ENCODE assay signal across 16 cellular contexts in the genomic region with DNA sequence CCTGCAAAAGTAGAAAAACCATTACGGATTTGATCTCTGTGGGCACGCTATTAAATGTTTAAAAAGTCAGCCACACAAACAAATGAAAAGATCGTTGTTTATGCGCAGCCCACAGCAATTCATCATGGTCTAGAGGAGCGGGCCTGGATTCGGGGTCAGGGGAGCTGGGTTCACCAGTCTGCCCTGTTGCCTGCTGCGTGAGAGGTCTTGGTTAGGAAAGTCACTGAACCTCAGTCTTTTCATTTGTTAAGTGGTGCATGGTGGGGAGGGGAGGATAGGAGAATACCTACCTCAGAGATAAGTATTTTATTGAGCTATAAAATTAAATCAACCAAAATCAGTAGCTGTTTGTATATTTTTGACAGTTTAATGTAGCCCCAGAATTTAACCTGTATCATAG. TPM values are rescaled to one million over a fixed set of nuclear protein-coding genes. Genes with fewer than 3 reads are reported as not detected.
DNase-seq lines count a peak whose midpoint lies in the region; ATAC-seq and TF ChIP-seq lines count a peak whose summit lies in the region.
"Had no signal": no experiment of that assay in that cellular context is flagged by ENCODE, and none has a peak within 500 bp of the region (broad histone marks: within the 10 kb centered on the region; RNA-seq: fewer than 3 reads in every experiment).

No MANE protein-coding gene starts in this region.

- H3K4me1 Mint-ChIP-seq in GM23338: peaks cover 41% of the 10 kb centered on the region

- peak overlapping the region; percentile 23; the same call in 1 of the 2 replicates for H3K4me3 ChIP-seq in GM23338
- H3K4me3 ChIP-seq in HEK293 (ENCODE audit: low read depth, low read length): no peak overlapping the region
- H3K4me3 ChIP-seq in ectodermal cell (ENCODE audit: insufficient read depth, low read depth, low read length): no peak overlapping the region
- no peak overlapping the region for H3K4me3 ChIP-seq in PC-9
- no peak overlapping the region for H3K4me3 ChIP-seq in heart left ventricle
- H3K4me3 ChIP-seq: BLaER1 had no signal

- peak overlapping the region; percentile 64 for H3K4me2 ChIP-seq in GM23338
- no peak overlapping the region for H3K4me2 ChIP-seq in PC-9
- H3K4me2 ChIP-seq: BLaER1, SK-N-SH had no signal

- no peaks in the 10 kb centered on the region for H3K9me3 Mint-ChIP-seq in GM23338
- H3K9me3 Mint-ChIP-seq: CD8-positive, alpha-beta T cell had no signal

- H3K4me3 Mint-ChIP-seq in GM23338: peak overlapping the region; percentile 14; the same call in 1 of the 3 replicates
- H3K4me3 Mint-ChIP-seq: CD8-positive, alpha-beta T cell had no signal

- TF ChIP-seq CTCF in GM23338 (conservative IDR thresholded peaks at IDR 0.05; ENCODE audit: low read depth in 2 of 2) (no peak), HEK293 (tag by site-specific recombination; IDR thresholded peaks at IDR 0.05) (no peak), PC-9 (conservative IDR thresholded peaks at IDR 0.05) (no peak), heart left ventricle (IDR thresholded peaks at IDR 0.05) (no peak)

- CTCF ChIA-PET in HEK293 (lab: Yijun Ruan, JAX) (interaction anchor here (0.6 to 1.3 kb wide), 2 partner anchors 11 to 1812 kb away, joined by 3 to 7 read pairs; no protein-coding TSS in a partner anchor), PC-9 (lab: Charles Lee) (no interaction called here)

- WGBS in ectodermal cell, 2 experiments: 61 to 62% methylated on average over 7 of the region's 7 CpGs
- 91 to 95% (median 94%) methylated on average over 7 of the region's 7 CpGs for whole genome bisulfite sequencing in heart left ventricle, 4 donors

- H3K9me3 ChIP-seq in HEK293 (ENCODE audit: control insufficient read depth, insufficient read depth, low read depth, low read length) (no peaks in the 10 kb centered on the region), ectodermal cell (ENCODE audit: control insufficient read depth, low read length) (no peaks in the 10 kb centered on the region), PC-9 (ENCODE audit: insufficient read depth, low read depth) (no peaks in the 10 kb centered on the region; the same call in 1 of the 2 replicates), heart left ventricle (no peaks in the 10 kb centered on the region)
- H3K9me3 ChIP-seq: BLaER1, SK-N-SH had no signal

- intact Hi-C loops in PC-9 (cut with micrococcal nuclease; ENCODE audit: unreplicated experiment): no loop called here
- intact Hi-C loops in heart left ventricle (cut with DNase I): no loop called here

- no peaks in the 10 kb centered on the region for H3K36me3 Mint-ChIP-seq in GM23338 (ENCODE audit: low read depth)
- H3K36me3 Mint-ChIP-seq: CD8-positive, alpha-beta T cell had no signal

- H4K20me1 ChIP-seq in GM23338 (replicated peaks; ENCODE audit: insufficient read depth): no peaks in the 10 kb centered on the region
- H4K20me1 ChIP-seq in PC-9 (ENCODE audit: insufficient read depth): no peaks in the 10 kb centered on the region
- H4K20me1 ChIP-seq: BLaER1 had no signal

- no peak for TF ChIP-seq POLR2A in heart left ventricle (IDR thresholded peaks at IDR 0.05)

- H2AFZ ChIP-seq in GM23338: peak overlapping the region; percentile 61
- no peak overlapping the region for H2AFZ ChIP-seq in PC-9

- ATAC-seq in GM23338 (peak; percentile 95), heart left ventricle (no peak), GM21526 (IDR thresholded peaks at IDR 0.05; ENCODE audit: low FRiP score, unreplicated experiment) (no peak)
- ATAC-seq: CD8-positive, alpha-beta T cell had no signal

- BruUV-seq in PC-9 (replicated peaks; lab: Mats Ljungman, UMichigan): no TSS peak

- H3K79me2 ChIP-seq in GM23338 (replicated peaks; ENCODE audit: insufficient read depth) (no peaks in the 10 kb centered on the region), PC-9 (ENCODE audit: low read depth) (no peaks in the 10 kb centered on the region)

- no peaks in the 10 kb centered on the region for H3K36me3 ChIP-seq in GM23338 (ENCODE audit: insufficient read depth)
- no peaks in the 10 kb centered on the region for H3K36me3 ChIP-seq in HEK293 (ENCODE audit: control insufficient read depth in 2 of 2, insufficient read depth in 1 of 2, low read length in 2 of 2)
- no peaks in the 10 kb centered on the region for H3K36me3 ChIP-seq in ectodermal cell (ENCODE audit: control insufficient read depth, insufficient read depth, low read length)
- H3K36me3 ChIP-seq in PC-9 (ENCODE audit: low read depth): no peaks in the 10 kb centered on the region
- H3K36me3 ChIP-seq in heart left ventricle: no peaks in the 10 kb centered on the region
- H3K36me3 ChIP-seq: BLaER1 had no signal

- H3K9me2 ChIP-seq in GM23338 (ENCODE audit: insufficient read depth): no peaks in the 10 kb centered on the region; the same call in 1 of the 2 replicates
- H3K9me2 ChIP-seq in PC-9 (ENCODE audit: insufficient read depth): no peaks in the 10 kb centered on the region
- H3K9me2 ChIP-seq: SK-N-SH had no signal

- POLR2A ChIA-PET in HEK293 (lab: Yijun Ruan, JAX) (no interaction called here), PC-9 (lab: Charles Lee; ENCODE audit: unreplicated experiment) (no interaction called here)

- H3K27ac ChIP-seq in GM23338 (ENCODE audit: low read depth): peak overlapping the region; percentile 75; the same call in 1 of the 2 replicates
- H3K27ac ChIP-seq in HEK293 (ENCODE audit: extremely low read depth, low read depth, low read length): no peak overlapping the region
- peak overlapping the region; percentile 4 for H3K27ac ChIP-seq in ectodermal cell (ENCODE audit: insufficient read depth, low read depth, low read length, poor library complexity, severe bottlenecking)
- H3K27ac ChIP-seq in PC-9: no peak overlapping the region
- no peak overlapping the region for H3K27ac ChIP-seq in heart left ventricle
- H3K27ac ChIP-seq: BLaER1 had no signal

- peak; percentile 58 for DNase-seq in GM23338 (ENCODE audit: low spot score)
- peak; percentile 49 for DNase-seq in iPS-NIHi7 (ENCODE audit: extremely low spot score)
- DNase-seq in PC-9: no peak
- no peak for DNase-seq in heart left ventricle
- no peak for DNase-seq in NCI-H1105 (lab: John Stamatoyannopoulos, UW)
- DNase-seq: Calu3; CD8-positive, alpha-beta T cell; HCEC 1CT; NCI-H1092 treated with DMSO at 0.1 percent for 48 hours; NCI-H187; SHP77; SK-N-SH had no signal

- no peaks in the 10 kb centered on the region for H3K27me3 Mint-ChIP-seq in GM23338 (ENCODE audit: insufficient read depth, low read depth, poor library complexity)

- H3K4me1 ChIP-seq in GM23338 (ENCODE audit: insufficient read depth) (peaks cover 36% of the 10 kb centered on the region), HEK293 (ENCODE audit: control insufficient read depth, insufficient read depth, low read length) (peaks cover 20% of the 10 kb centered on the region), ectodermal cell (ENCODE audit: control insufficient read depth, insufficient read depth, low read length) (peaks cover 25% of the 10 kb centered on the region), PC-9 (replicated peaks; ENCODE audit: insufficient read depth) (peaks cover 20% of the 10 kb centered on the region), heart left ventricle (peaks cover 0 to 17% (median 0%) of the 10 kb centered on the region in 12 donors)
- H3K4me1 ChIP-seq: BLaER1 had no signal

- H3K27ac Mint-ChIP-seq in GM23338: no peak overlapping the region
- H3K27ac Mint-ChIP-seq: CD8-positive, alpha-beta T cell had no signal

- H3K27me3 ChIP-seq in GM23338 (ENCODE audit: insufficient read depth) (no peaks in the 10 kb centered on the region), ectodermal cell (ENCODE audit: control insufficient read depth, insufficient read depth, low read length, poor library complexity, severe bottlenecking) (no peaks in the 10 kb centered on the region), PC-9 (ENCODE audit: insufficient read depth, low read depth) (no peaks in the 10 kb centered on the region), heart left ventricle (no peaks in the 10 kb centered on the region)
- H3K27me3 ChIP-seq: BLaER1 had no signal

- no peaks in the 10 kb centered on the region for H3F3A ChIP-seq in GM23338 (replicated peaks; ENCODE audit: low read depth)
- no peaks in the 10 kb centered on the region for H3F3A ChIP-seq in PC-9 (ENCODE audit: insufficient read depth, low read depth)

TF ChIP-seq in GM23338, 12 proteins besides CTCF, POLR2A, EP300 and RAD21:
- TF ChIP-seq NANOG (IDR thresholded peaks at IDR 0.05; ENCODE audit: borderline replicate concordance) (no peak), POLR2AphosphoS5 (IDR thresholded peaks at IDR 0.05; ENCODE audit: low read depth) (no peak), STAT1 (IDR thresholded peaks at IDR 0.05; ENCODE audit: unreplicated experiment) (no peak), ZNF114 (CRISPR knock-in tag; IDR thresholded peaks at IDR 0.05) (no peak), EZH2phosphoT487 (IDR thresholded peaks at IDR 0.05; ENCODE audit: unreplicated experiment) (no peak)

TF ChIP-seq in HEK293, 187 proteins besides CTCF, POLR2A, EP300 and RAD21:
- TF ChIP-seq ZBTB17 (tag by site-specific recombination; IDR thresholded peaks at IDR 0.05) (peak; percentile 32; the same call in 1 of the 2 replicates), ZNF292 (tag by site-specific recombination; IDR thresholded peaks at IDR 0.05; ENCODE audit: borderline replicate concordance, low read depth) (no peak), ZNF311 (tag by site-specific recombination; IDR thresholded peaks at IDR 0.05; ENCODE audit: borderline replicate concordance) (no peak), ZNF843 (tag by site-specific recombination; IDR thresholded peaks at IDR 0.05) (peak; percentile 35; the same call in 1 of the 2 replicates)
- TF ChIP-seq, protein P1, sequence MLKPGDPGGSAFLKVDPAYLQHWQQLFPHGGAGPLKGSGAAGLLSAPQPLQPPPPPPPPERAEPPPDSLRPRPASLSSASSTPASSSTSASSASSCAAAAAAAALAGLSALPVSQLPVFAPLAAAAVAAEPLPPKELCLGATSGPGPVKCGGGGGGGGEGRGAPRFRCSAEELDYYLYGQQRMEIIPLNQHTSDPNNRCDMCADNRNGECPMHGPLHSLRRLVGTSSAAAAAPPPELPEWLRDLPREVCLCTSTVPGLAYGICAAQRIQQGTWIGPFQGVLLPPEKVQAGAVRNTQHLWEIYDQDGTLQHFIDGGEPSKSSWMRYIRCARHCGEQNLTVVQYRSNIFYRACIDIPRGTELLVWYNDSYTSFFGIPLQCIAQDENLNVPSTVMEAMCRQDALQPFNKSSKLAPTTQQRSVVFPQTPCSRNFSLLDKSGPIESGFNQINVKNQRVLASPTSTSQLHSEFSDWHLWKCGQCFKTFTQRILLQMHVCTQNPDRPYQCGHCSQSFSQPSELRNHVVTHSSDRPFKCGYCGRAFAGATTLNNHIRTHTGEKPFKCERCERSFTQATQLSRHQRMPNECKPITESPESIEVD (tag by site-specific recombination; IDR thresholded peaks at IDR 0.05): peak; percentile 58

RNA-seq across cellular contexts. Expression of a gene that starts 47.3 kb away (rescaled TPM):
- 70.8 and 143 TPM in 2 replicates for total RNA-seq in GM23338 (2014; rRNA removed; shearing (Covaris generic))
- polyA plus RNA-seq in GM23338 (2016; fragmentation: Nextera tagmentation; extraction: Ambion mirVana): 46.8 and 54.9 TPM in 2 replicates
- polyA plus RNA-seq in ectodermal cell (2013, experiment 1 of 4): 174 TPM
- 163 TPM for polyA plus RNA-seq in ectodermal cell (2013, experiment 2 of 4)
- 134 TPM for polyA plus RNA-seq in ectodermal cell (2013, experiment 3 of 4)
- polyA plus RNA-seq in ectodermal cell (2013, experiment 4 of 4): 143 TPM
- 53.3 and 80.3 TPM in 2 replicates for total RNA-seq in PC-9 (2021)
- total RNA-seq in heart left ventricle: 10 to 100 TPM; 28.1 to 72.4 (median 56.6) TPM
- 10 to 100 TPM; 14.7 to 29.4 TPM for polyA plus RNA-seq in heart left ventricle

Comparison
In these comparisons a context has a peak if more than half of its experiments do, and no peak if none do; other contexts are left out.
1. DNase-seq: peak in GM23338 (single experiment) and iPS-NIHi7 (single experiment); none in PC-9 (0 of 2), heart left ventricle (0 of 5) and NCI-H1105 (single experiment).
2. H3K27ac ChIP-seq: peak in GM23338 (single experiment) and ectodermal cell (single experiment); none in HEK293 (single experiment), PC-9 (single experiment) and heart left ventricle (0 of 12).